ENCODE assay signal across 1 cellular context in genomic region chr15:69852482-69853275, GRCh38.
TF ChIP-seq lines count a peak whose summit lies in the region.

No MANE protein-coding gene starts in this region.

TF ChIP-seq in GM23338, 12 proteins besides CTCF, POLR2A, EP300 and RAD21 (continued from another document):
- no peak for TF ChIP-seq ZNF462 (CRISPR knock-in tag; IDR thresholded peaks at IDR 0.05)
- no peak for TF ChIP-seq CREB1 (CRISPR knock-in tag; IDR thresholded peaks at IDR 0.05; ENCODE audit: low read depth)
- no peak for TF ChIP-seq POLR2AphosphoS5 (IDR thresholded peaks at IDR 0.05; ENCODE audit: low read depth)
- no peak for TF ChIP-seq ZNF114 (CRISPR knock-in tag; IDR thresholded peaks at IDR 0.05)
